ENCODE assay signal across 20 cellular contexts in the genomic region with DNA sequence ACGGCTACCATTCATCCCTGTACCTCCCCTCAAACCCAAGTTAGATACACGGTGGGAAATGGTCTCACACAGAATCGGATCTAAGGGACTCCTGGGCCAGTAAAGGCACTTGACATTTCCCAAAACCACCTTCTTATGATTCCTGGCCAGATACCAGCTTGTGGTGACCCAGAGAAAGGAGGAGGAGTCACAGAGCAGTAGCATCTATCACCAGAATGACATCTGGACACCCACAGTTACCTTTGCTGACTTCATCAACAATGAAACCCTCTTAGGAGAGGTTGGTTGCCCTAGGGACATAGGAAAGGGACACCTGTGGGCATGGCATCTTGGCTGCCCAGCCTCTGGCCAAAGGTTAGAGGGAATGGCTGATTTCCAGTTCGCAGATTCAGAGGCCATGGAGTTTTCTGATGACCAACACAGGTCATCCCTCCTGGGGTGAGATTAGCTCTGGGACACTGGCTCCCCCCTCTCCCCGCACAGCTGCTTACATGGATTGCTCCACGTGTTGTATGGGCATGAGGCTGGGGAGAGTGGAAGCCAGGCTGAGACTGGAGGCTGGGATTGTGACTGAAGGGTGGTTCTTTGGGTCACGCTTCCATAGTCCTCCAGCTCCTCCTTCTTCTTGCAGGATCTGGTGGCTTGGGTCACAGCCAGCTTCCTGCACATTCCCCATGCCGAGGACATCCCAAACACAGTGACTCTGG. TPM values are rescaled to one million over a fixed set of nuclear protein-coding genes. Genes with fewer than 3 reads are reported as not detected.
DNase-seq lines count a peak whose midpoint lies in the region; ATAC-seq and TF ChIP-seq lines count a peak whose summit lies in the region.
"Had no signal": no experiment of that assay in that cellular context is flagged by ENCODE, and none has a peak within 500 bp of the region (broad histone marks: within the 10 kb centered on the region; RNA-seq: fewer than 3 reads in every experiment).

No MANE protein-coding gene starts in this region.

- H3K9ac ChIP-seq in KMS-11 = no peak overlapping the region

- H3K79me2 ChIP-seq in KMS-11 (ENCODE audit: insufficient read depth, low read depth) = no peaks in the 10 kb centered on the region

- H3K27me3 ChIP-seq in KMS-11 (ENCODE audit: insufficient read depth, low read depth) = no peaks in the 10 kb centered on the region
- H3K27me3 ChIP-seq: body of pancreas, vagina had no signal

- H3K36me3 ChIP-seq in KMS-11 (ENCODE audit: insufficient read depth) = no peaks in the 10 kb centered on the region; the same call in 1 of the 2 replicates
- H3K36me3 ChIP-seq: prostate gland had no signal

- peak; percentile 23 for DNase-seq in AG10803 (ENCODE audit: low read depth)
- peak; percentile 53 for DNase-seq in hepatic stellate cell (ENCODE audit: low spot score)
- peak; percentile 65 for DNase-seq in renal cortical epithelial cell (ENCODE audit: low read depth)
- no peak for DNase-seq in activated gamma-delta T cell (lab: John Stamatoyannopoulos, UW)
- no peak for DNase-seq in NCI-H1436 treated with DMSO at 0.1 percent for 48 hours (lab: John Stamatoyannopoulos, UW)
- DNase-seq in Kasumi-1 (lab: John Stamatoyannopoulos, UW) = no peak
- DNase-seq: activated CD4-positive, alpha-beta T cell treated with anti-CD3 and anti-CD28 coated beads, Interleukin-2, amount 50 U/mL, for 4 hours; Caco-2; cortex of kidney; natural killer cell; stimulated activated naive CD8-positive, alpha-beta T cell treated with anti-CD3 and anti-CD28 coated beads, Interleukin-15, Interleukin-2, amounts not matched to agents 100 U/mL and 50 U/mL, for 24 hours; SW 1271 had no signal

- peak overlapping the region; percentile 64 for H3K4me2 ChIP-seq in KMS-11

- no peak for ATAC-seq in HG03457 (IDR thresholded peaks at IDR 0.05; ENCODE audit: unreplicated experiment)
- ATAC-seq: activated naive CD4-positive, alpha-beta T cell treated with anti-CD3 and anti-CD28 coated beads, Interleukin-2, amount 50 U/mL, for 72 hours; body of pancreas; natural killer cell; stimulated activated naive CD8-positive, alpha-beta T cell treated with anti-CD3 and anti-CD28 coated beads, Interleukin-15, Interleukin-2, amounts not matched to agents 100 U/mL and 50 U/mL, for 24 hours had no signal

- H4K20me1 ChIP-seq in KMS-11 (ENCODE audit: insufficient read depth) = no peaks in the 10 kb centered on the region

- no peak overlapping the region for H3K4me3 ChIP-seq in AG10803 (ENCODE audit: low read length)
- H3K4me3 ChIP-seq in KMS-11 (IDR thresholded peaks at IDR 0.05; ENCODE audit: insufficient read depth, low read depth, low read length) = no peak overlapping the region
- H3K4me3 ChIP-seq: body of pancreas, prostate gland, vagina had no signal

- TF ChIP-seq CTCF in AG10803 (conservative IDR thresholded peaks at IDR 0.05; ENCODE audit: low read length) (no peak), KMS-11 (conservative IDR thresholded peaks at IDR 0.05; ENCODE audit: low read depth, low read length) (no peak)

- H3K4me1 ChIP-seq in KMS-11 (ENCODE audit: low read depth, poor library complexity, severe bottlenecking) = peaks cover 87% of the 10 kb centered on the region
- H3K4me1 ChIP-seq: Caco-2, prostate gland had no signal

- no peak overlapping the region for H3K27ac ChIP-seq in KMS-11
- H3K27ac ChIP-seq: body of pancreas, prostate gland, RWPE1, vagina had no signal

- H2AFZ ChIP-seq in KMS-11 (ENCODE audit: low read depth) = no peak overlapping the region

RNA-seq across cellular contexts. Expression of a gene that starts 1.4 kb away (rescaled TPM):
- total RNA-seq in renal cortical epithelial cell = under 0.01 and 0.17 TPM in 2 replicates
- total RNA-seq: epithelial cell of proximal tubule had no signal

RNA-seq across cellular contexts. Expression of a gene that starts 5.2 kb away (rescaled TPM):
- total RNA-seq in renal cortical epithelial cell = 0.52 and 0.70 TPM in 2 replicates
- total RNA-seq: epithelial cell of proximal tubule had no signal

RNA-seq across cellular contexts. Expression of a gene that starts 16.4 kb away (rescaled TPM):
- total RNA-seq in renal cortical epithelial cell = 138 and 153 TPM in 2 replicates

RNA-seq across cellular contexts. Expression of a gene that starts 25.5 kb away (rescaled TPM):
- 104 and 145 TPM in 2 replicates for total RNA-seq in renal cortical epithelial cell

RNA-seq across cellular contexts. Expression of a gene that starts 50.9 kb away (rescaled TPM):
- 0.05 TPM in 1 of 2 replicates, not detected in the other for total RNA-seq in renal cortical epithelial cell
- total RNA-seq: body of pancreas, epithelial cell of proximal tubule, natural killer cell, vagina had no signal

Comparison
In these comparisons a context has a peak if more than half of its experiments do, and no peak if none do; other contexts are left out.
1. DNase-seq: peak in AG10803 (single experiment), hepatic stellate cell (single experiment) and renal cortical epithelial cell (single experiment); none in activated gamma-delta T cell (single experiment), NCI-H1436 treated with DMSO at 0.1 percent for 48 hours (single experiment) and Kasumi-1 (0 of 2).